In genomic region chr18:12838178-12838634, GRCh38 we compare ENCODE assay signal across 1 cellular context.
TF ChIP-seq lines count a peak whose summit lies in the region.

No MANE protein-coding gene starts in this region.

TF ChIP-seq in GM12878, 131 proteins besides CTCF, POLR2A, EP300 and RAD21 (continued from another document):
- TF ChIP-seq GATAD2B (conservative IDR thresholded peaks at IDR 0.05; ENCODE audit: low read depth) (0 out of 2 replicates have a peak, but pooled peaks have one; percentile 30), POLR2AphosphoS2 (IDR thresholded peaks at IDR 0.05; ENCODE audit: low read depth, low read length) (no peak), MXI1 (IDR thresholded peaks at IDR 0.05; ENCODE audit: low read depth, low read length) (no peak), IRF4 (IDR thresholded peaks at IDR 0.05; ENCODE audit: low read depth, low read length) (0 out of 2 replicates have a peak, but pooled peaks have one; percentile 7), PML (IDR thresholded peaks at IDR 0.05; ENCODE audit: low read length) (no peak), CHD2 (IDR thresholded peaks at IDR 0.05; ENCODE audit: borderline replicate concordance, low read depth, low read length) (no peak), IKZF2 (IDR thresholded peaks at IDR 0.05) (peak in 1 of 2 experiments; percentile 49; a peak in 1 of 4 replicates), IKZF1 (conservative IDR thresholded peaks at IDR 0.05) (peak; percentile 56), RAD51 (IDR thresholded peaks at IDR 0.05) (no peak)
